ENCODE assay signal across 15 cellular contexts in genomic region chr7:73311421-73311820, GRCh38. TPM values are rescaled to one million over a fixed set of nuclear protein-coding genes. Genes with fewer than 3 reads are reported as not detected.
DNase-seq lines count a peak whose midpoint lies in the region; ATAC-seq, FAIRE-seq and TF ChIP-seq lines count a peak whose summit lies in the region.
"Not testable (repeated sequence)": the region's sequence is repeated elsewhere in the genome, so short reads cannot be mapped to it uniquely, and the experiment has no call there.
"Had no signal": no experiment of that assay in that cellular context is flagged by ENCODE, and none has a peak within 500 bp of the region (broad histone marks: within the 10 kb centered on the region; RNA-seq: fewer than 3 reads in every experiment).

No MANE protein-coding gene starts in this region.

- not testable (repeated sequence) for H3K9me3 ChIP-seq in GM23248 (ENCODE audit: low read depth); K562 (replicated peaks; ENCODE audit: control insufficient read depth, insufficient read depth, low read depth, low read length); neuronal stem cell (replicated peaks in 1 of 2; ENCODE audit: control insufficient read depth in 2 of 2, insufficient read depth in 1 of 2, low read depth in 1 of 2, low read length in 2 of 2); spleen

- not testable (repeated sequence) for H4K8ac ChIP-seq in neuronal stem cell (ENCODE audit: low read depth, low read length)

- POLR2A ChIA-PET in K562 (lab: Yijun Ruan, JAX), result not testable (repeated sequence)

- H3K4ac ChIP-seq in neuronal stem cell (ENCODE audit: low read length), result not testable (repeated sequence)

- not testable (repeated sequence) for H3K9me2 ChIP-seq in GM23248 (ENCODE audit: insufficient read depth)

- in situ Hi-C loops in GM23248 (cut with MboI); K562 (cut with MboI): not testable (repeated sequence)

- CTCF ChIA-PET in K562 (lab: Yijun Ruan, JAX; ENCODE audit: low intra/inter-chr PET ratio), result not testable (repeated sequence)

- not testable (repeated sequence) for H3K9me1 ChIP-seq in K562 (ENCODE audit: control insufficient read depth, insufficient read depth, low read length)

- not testable (repeated sequence) for H3K27me3 Mint-ChIP-seq in activated T-helper 1 cell treated with anti-CD3 and anti-CD28 coated beads, Interleukin-12 subunit alpha, Interleukin-12 subunit beta, Interleukin-2, Interleukin-4 antibody, amounts not matched to agents 30 ng/mL and 10 ng/mL and 1 ng/mL, durations not matched to agents 14 hours and 24 hours and 36 hours (ENCODE audit: insufficient read depth)

- H2BK12ac ChIP-seq in neuronal stem cell (ENCODE audit: low read length), result peak overlapping the region; percentile 22

- not testable (repeated sequence) for H3K27ac ChIP-seq in GM23248; K562 (ENCODE audit: extremely low read depth, low read depth, low read length); neuronal stem cell (replicated peaks; ENCODE audit: low read length); spleen

- peaks cover 16% of the 10 kb centered on the region for H3K79me1 ChIP-seq in neuronal stem cell (ENCODE audit: low read depth, low read length)

- not testable (repeated sequence) for H3K4me3 ChIP-seq in GM23248; K562; fibroblast of mammary gland (ENCODE audit: control insufficient read depth, low read depth, low read length); neuronal stem cell (ENCODE audit: low read length in 2 of 2); spleen

- H3K27me3 ChIP-seq in GM23248 (replicated peaks; ENCODE audit: insufficient read depth); K562 (ENCODE audit: control insufficient read depth in 2 of 2, insufficient read depth in 2 of 2, low read length in 2 of 2); neuronal stem cell (ENCODE audit: control insufficient read depth in 3 of 3, insufficient read depth in 3 of 3, low read depth in 1 of 3, low read length in 3 of 3); spleen (replicated peaks in 1 of 7): not testable (repeated sequence)

- H2BK120ac ChIP-seq in neuronal stem cell (ENCODE audit: low read depth, low read length), result not testable (repeated sequence)

- H3K27ac Mint-ChIP-seq in activated T-helper 1 cell treated with anti-CD3 and anti-CD28 coated beads, Interleukin-12 subunit alpha, Interleukin-12 subunit beta, Interleukin-2, Interleukin-4 antibody, amounts not matched to agents 30 ng/mL and 10 ng/mL and 1 ng/mL, durations not matched to agents 14 hours and 24 hours and 36 hours, result peak overlapping the region; percentile 15

- H2BK15ac ChIP-seq in neuronal stem cell (ENCODE audit: low read length), result not testable (repeated sequence)

- not testable (repeated sequence) for TF ChIP-seq POLR2A in K562 (conservative IDR thresholded peaks at IDR 0.05); spleen (IDR thresholded peaks at IDR 0.05)

- peak; percentile 78 for DNase-seq in A172 (ENCODE audit: low spot score)
- peak; percentile 7 for DNase-seq in GM23248
- peak; percentile 49 for DNase-seq in M059J (ENCODE audit: low read depth)
- not testable (repeated sequence) for DNase-seq in activated T-helper 1 cell treated with anti-CD3 and anti-CD28 coated beads, Interleukin-12 subunit alpha, Interleukin-12 subunit beta, Interleukin-2, Interleukin-4 antibody, amounts not matched to agents 30 ng/mL and 10 ng/mL and 1 ng/mL, durations not matched to agents 14 hours and 24 hours and 36 hours (ENCODE audit: low spot score); K562 (ENCODE audit: extremely low read depth in 1 of 4, low spot score in 3 of 4); neuronal stem cell (ENCODE audit: low spot score)
- peak; percentile 12 for DNase-seq in fibroblast of mammary gland (ENCODE audit: low read depth)
- peak; percentile 19 for DNase-seq in spleen

- not testable (repeated sequence) for TF ChIP-seq RAD21 in K562 (CRISPR knock-in tag; conservative IDR thresholded peaks at IDR 0.05 in 1 of 2, IDR thresholded peaks at IDR 0.05 in 1 of 2)

- FAIRE-seq in K562 (lab: Jason Lieb, UNC), result not testable (repeated sequence)

- H2AFZ ChIP-seq in GM23248; K562 (ENCODE audit: low read depth, low read length); neuronal stem cell (ENCODE audit: low read length): not testable (repeated sequence)

- H2AK5ac ChIP-seq in neuronal stem cell (ENCODE audit: low read depth, low read length), result peak overlapping the region; percentile 70

- H4K20me1 ChIP-seq in GM23248 (ENCODE audit: insufficient read depth); K562 (replicated peaks; ENCODE audit: control insufficient read depth, insufficient read depth, low read length): not testable (repeated sequence)

- not testable (repeated sequence) for H4K91ac ChIP-seq in neuronal stem cell (ENCODE audit: low read depth, low read length, poor library complexity)

- not testable (repeated sequence) for H2BK5ac ChIP-seq in neuronal stem cell (ENCODE audit: low read length)

- not testable (repeated sequence) for H3K9me3 Mint-ChIP-seq in activated T-helper 1 cell treated with anti-CD3 and anti-CD28 coated beads, Interleukin-12 subunit alpha, Interleukin-12 subunit beta, Interleukin-2, Interleukin-4 antibody, amounts not matched to agents 30 ng/mL and 10 ng/mL and 1 ng/mL, durations not matched to agents 14 hours and 24 hours and 36 hours

- H3K4me1 Mint-ChIP-seq in activated T-helper 1 cell treated with anti-CD3 and anti-CD28 coated beads, Interleukin-12 subunit alpha, Interleukin-12 subunit beta, Interleukin-2, Interleukin-4 antibody, amounts not matched to agents 30 ng/mL and 10 ng/mL and 1 ng/mL, durations not matched to agents 14 hours and 24 hours and 36 hours (ENCODE audit: low read depth), result peaks cover 22% of the 10 kb centered on the region

- not testable (repeated sequence) for H3K4me2 ChIP-seq in GM23248 (ENCODE audit: unreplicated experiment); K562 (ENCODE audit: insufficient read depth, low read length); neuronal stem cell (ENCODE audit: insufficient read depth, low read length, poor library complexity, severe bottlenecking)

- H3K36me3 Mint-ChIP-seq in activated T-helper 1 cell treated with anti-CD3 and anti-CD28 coated beads, Interleukin-12 subunit alpha, Interleukin-12 subunit beta, Interleukin-2, Interleukin-4 antibody, amounts not matched to agents 30 ng/mL and 10 ng/mL and 1 ng/mL, durations not matched to agents 14 hours and 24 hours and 36 hours (ENCODE audit: low read depth), result peaks cover 15% of the 10 kb centered on the region

- H3K79me2 ChIP-seq in GM23248 (ENCODE audit: insufficient read depth), result not testable (repeated sequence)
- peaks cover 24% of the 10 kb centered on the region for H3K79me2 ChIP-seq in K562 (ENCODE audit: control insufficient read depth, insufficient read depth, low read length)

- not testable (repeated sequence) for ATAC-seq in K562

- H3K9ac ChIP-seq in GM23248; K562 (ENCODE audit: insufficient read depth in 1 of 2, low read depth in 2 of 2, low read length in 2 of 2); neuronal stem cell (ENCODE audit: low read depth, low read length, poor library complexity): not testable (repeated sequence)

- TF ChIP-seq EP300 in K562 (IDR thresholded peaks at IDR 0.05; ENCODE audit: low read length), result not testable (repeated sequence)

- intact Hi-C loops in activated T-helper 1 cell treated with anti-CD3 and anti-CD28 coated beads, Interleukin-12 subunit alpha, Interleukin-12 subunit beta, Interleukin-2, Interleukin-4 antibody, amounts not matched to agents 30 ng/mL and 10 ng/mL and 1 ng/mL, durations not matched to agents 14 hours and 24 hours and 36 hours (cut with micrococcal nuclease); K562 (cut with micrococcal nuclease); spleen (cut with DNase I; ENCODE audit: low total_unique reads): not testable (repeated sequence)

- not testable (repeated sequence) for BruUV-seq in K562 (replicated peaks; lab: Mats Ljungman, UMichigan)

- H3K23ac ChIP-seq in neuronal stem cell (ENCODE audit: low read depth, low read length, poor library complexity), result not testable (repeated sequence)

- H3F3A ChIP-seq in GM23248 (ENCODE audit: insufficient read depth), result not testable (repeated sequence)

- not testable (repeated sequence) for H3K4me3 Mint-ChIP-seq in activated T-helper 1 cell treated with anti-CD3 and anti-CD28 coated beads, Interleukin-12 subunit alpha, Interleukin-12 subunit beta, Interleukin-2, Interleukin-4 antibody, amounts not matched to agents 30 ng/mL and 10 ng/mL and 1 ng/mL, durations not matched to agents 14 hours and 24 hours and 36 hours

- not testable (repeated sequence) for H3K4me1 ChIP-seq in GM23248 (ENCODE audit: insufficient read depth); neuronal stem cell (ENCODE audit: control insufficient read depth in 2 of 2, insufficient read depth in 1 of 2, low read depth in 1 of 2, low read length in 2 of 2)
- H3K4me1 ChIP-seq in K562 (replicated peaks in 1 of 2; ENCODE audit: control insufficient read depth in 2 of 2, insufficient read depth in 2 of 2, low read length in 2 of 2) (peaks cover 4 to 24% of the 10 kb centered on the region in 2 experiments; a peak in 4 of 5 replicates), spleen (peaks cover 10 to 32% (median 20%) of the 10 kb centered on the region in 6 donors)

- not testable (repeated sequence) for H3K14ac ChIP-seq in neuronal stem cell (ENCODE audit: low read length)

- 75 to 77% methylated on average over 7 of the region's 7 CpGs for WGBS in GM23248 (ENCODE audit: low coverage in 1 of 2, low lambda C conversion rate in 2 of 2, missing lambda C conversion rate in 2 of 2), 2 experiments
- 38% methylated on average over 5 of the region's 7 CpGs for WGBS in K562 (ENCODE audit: insufficient coverage, low coverage, missing lambda C conversion rate)
- WGBS in neuronal stem cell (ENCODE audit: extremely low coverage in 2 of 2, insufficient read length in 2 of 2, insufficient replicate concordance in 1 of 2), 2 donors, result no CpG with 5 or more reads among the region's 7 CpGs
- 79 to 87% (median 85%) methylated on average over 5 to 7 of the region's 7 CpGs for WGBS in spleen, 5 donors

- not testable (repeated sequence) for TF ChIP-seq CTCF in K562 (IDR thresholded peaks at IDR 0.05 in 2 of 3, conservative IDR thresholded peaks at IDR 0.05 in 1 of 3; ENCODE audit: insufficient read depth in 2 of 3, low read depth in 1 of 3, low read length in 3 of 3); fibroblast of mammary gland (conservative IDR thresholded peaks at IDR 0.05; ENCODE audit: control insufficient read depth, insufficient read depth, low read depth, low read length); spleen (IDR thresholded peaks at IDR 0.05 in 8 of 11, conservative IDR thresholded peaks at IDR 0.05 in 3 of 11)

- H3K18ac ChIP-seq in neuronal stem cell (ENCODE audit: low read length), result not testable (repeated sequence)

- not testable (repeated sequence) for H3K36me3 ChIP-seq in GM23248 (ENCODE audit: low read depth); neuronal stem cell (replicated peaks in 1 of 2; ENCODE audit: control insufficient read depth in 2 of 2, insufficient read depth in 2 of 2, low read length in 2 of 2)
- H3K36me3 ChIP-seq in K562 (ENCODE audit: control insufficient read depth, insufficient read depth, low read length) (peaks cover 13% of the 10 kb centered on the region; the same call in 2 of the 3 replicates), spleen (peaks cover 0 to 12% (median 7%) of the 10 kb centered on the region in 6 donors)

RNA-seq across cellular contexts. Expression of gene NSUN5, which starts 2.8 kb away (rescaled TPM):
- total RNA-seq in A172 (2014; rRNA removed; shearing (Covaris generic)), result 9.4 and 11.6 TPM in 2 replicates
- 15.3 and 25.5 TPM in 2 replicates for total RNA-seq in GM23248 (2014; rRNA removed; shearing (Covaris generic))
- 21.1 and 23.4 TPM in 2 replicates for polyA plus RNA-seq in GM23248 (2016; fragmentation: Nextera tagmentation; extraction: Ambion mirVana)
- total RNA-seq in M059J (2014; rRNA removed; shearing (Covaris generic)), result 20.3 and 30.2 TPM in 2 replicates
- 70.3 and 74.8 TPM in 2 replicates for total RNA-seq in activated T-helper 1 cell treated with anti-CD3 and anti-CD28 coated beads, Interleukin-12 subunit alpha, Interleukin-12 subunit beta, Interleukin-2, Interleukin-4 antibody, amounts not matched to agents 30 ng/mL and 10 ng/mL and 1 ng/mL, durations not matched to agents 14 hours and 24 hours and 36 hours
- 82.1 and 174 TPM in 2 replicates for total RNA-seq in K562 (2011; cell fraction: chromatin; rRNA removed; ENCODE audit: low replicate concordance)
- total RNA-seq in K562 (2011; cell fraction: nucleolus; rRNA removed), result 125 and 145 TPM in 2 replicates
- total RNA-seq in K562 (2011; cell fraction: nucleoplasm; rRNA removed), result 95.5 and 104 TPM in 2 replicates
- total RNA-seq in K562 (2014; rRNA removed), result 96.9 and 111 TPM in 2 replicates
- total RNA-seq in K562 (2014; rRNA removed; fragmentation: Illumina TruSeq; extraction: Trizol), result 16.5 and 20.8 TPM in 2 replicates
- 48.1 and 48.7 TPM in 2 replicates for total RNA-seq in K562 (2015; rRNA removed; fragmentation: Illumina TruSeq; extraction: Trizol)
- total RNA-seq in K562 (2021), result 108 and 115 TPM in 2 replicates
- polyA plus RNA-seq in K562 (2011; rRNA removed), result 36.5 and 46.5 TPM in 2 replicates
- polyA plus RNA-seq in K562 (2011; cell fraction: cytosol; rRNA removed), result 42.9 and 123 TPM in 2 replicates
- polyA plus RNA-seq in K562 (2011; cell fraction: nucleus; rRNA removed), result 130 and 194 TPM in 2 replicates
- 67.9 and 95.0 TPM in 2 replicates for polyA plus RNA-seq in K562 (2012)
- polyA plus RNA-seq in K562 (2014; fragmentation: Illumina TruSeq; extraction: Trizol), result 43.0 and 65.5 TPM in 2 replicates
- polyA plus RNA-seq in K562 (2014; fragmentation: Nextera tagmentation; extraction: Ambion mirVana), result 10 to 100 TPM in 1 of 2 experiments, 1 to 10 TPM in 1; 4.7 to 14.9 TPM
- polyA plus RNA-seq in K562 (2014; rRNA removed), result 81.3 and 83.9 TPM in 2 replicates
- 16.3 and 26.7 TPM in 2 replicates for polyA minus RNA-seq in K562 (2011; rRNA and poly(A)+ RNA removed)
- 28.5 and 41.4 TPM in 2 replicates for polyA minus RNA-seq in K562 (2011; cell fraction: cytosol; rRNA and poly(A)+ RNA removed)
- polyA minus RNA-seq in K562 (2011; cell fraction: nucleus; rRNA and poly(A)+ RNA removed), result 34.4 and 42.5 TPM in 2 replicates
- 20.7 TPM for polyA plus RNA-seq in neuronal stem cell (2013, experiment 1 of 2)
- polyA plus RNA-seq in neuronal stem cell (2013, experiment 2 of 2), result 20.1 TPM
- total RNA-seq in spleen, result 10 to 100 TPM; 23.6 to 35.8 (median 29.3) TPM
- polyA plus RNA-seq in spleen, result 10 to 100 TPM; 40.9 to 43.1 (median 42.6) TPM

RNA-seq across cellular contexts. Expression of gene TRIM50, which starts 16.5 kb away (rescaled TPM):
- total RNA-seq in A172 (2014; rRNA removed; shearing (Covaris generic)), result not detected in 2 replicates
- total RNA-seq in GM23248 (2014; rRNA removed; shearing (Covaris generic)), result not detected in 2 replicates
- polyA plus RNA-seq in GM23248 (2016; fragmentation: Nextera tagmentation; extraction: Ambion mirVana) (not detected in 2 replicates), K562 (2011; rRNA removed) (not detected in 2 replicates), K562 (2014; fragmentation: Illumina TruSeq; extraction: Trizol) (not detected in 2 replicates), K562 (2014; fragmentation: Nextera tagmentation; extraction: Ambion mirVana) (not detected), K562 (2014; rRNA removed) (not detected in 2 replicates), spleen (under 1 TPM; 0.13 to 0.26 (median 0.18) TPM)
- not detected in 2 replicates for total RNA-seq in M059J (2014; rRNA removed; shearing (Covaris generic))
- total RNA-seq in activated T-helper 1 cell treated with anti-CD3 and anti-CD28 coated beads, Interleukin-12 subunit alpha, Interleukin-12 subunit beta, Interleukin-2, Interleukin-4 antibody, amounts not matched to agents 30 ng/mL and 10 ng/mL and 1 ng/mL, durations not matched to agents 14 hours and 24 hours and 36 hours, result not detected in 2 replicates
- not detected in 2 replicates for total RNA-seq in K562 (2011; cell fraction: chromatin; rRNA removed; ENCODE audit: low replicate concordance)
- not detected in 2 replicates for total RNA-seq in K562 (2011; cell fraction: nucleolus; rRNA removed)
- not detected in 2 replicates for total RNA-seq in K562 (2011; cell fraction: nucleoplasm; rRNA removed)
- total RNA-seq in K562 (2014; rRNA removed) (not detected in 2 replicates), K562 (2014; rRNA removed; fragmentation: Illumina TruSeq; extraction: Trizol) (not detected in 2 replicates), K562 (2015; rRNA removed; fragmentation: Illumina TruSeq; extraction: Trizol) (not detected in 2 replicates), K562 (2021) (0.11 TPM in 1 of 2 replicates, not detected in the other), spleen (1 to 10 TPM in 1 of 7 donors, under 1 TPM in 3, not detected in 3; 0.32 to 1.8 (median 0.58) TPM)
- not detected in 2 replicates for polyA plus RNA-seq in K562 (2011; cell fraction: cytosol; rRNA removed)
- polyA plus RNA-seq in K562 (2011; cell fraction: nucleus; rRNA removed), result not detected in 2 replicates
- 0.04 TPM in 1 of 2 replicates, not detected in the other for polyA plus RNA-seq in K562 (2012)
- polyA minus RNA-seq in K562 (2011; rRNA and poly(A)+ RNA removed), result not detected in 2 replicates
- not detected in 2 replicates for polyA minus RNA-seq in K562 (2011; cell fraction: cytosol; rRNA and poly(A)+ RNA removed)
- polyA minus RNA-seq in K562 (2011; cell fraction: nucleus; rRNA and poly(A)+ RNA removed), result not detected in 2 replicates
- polyA plus RNA-seq in neuronal stem cell (2013, experiment 1 of 2), result 0.03 TPM
- not detected for polyA plus RNA-seq in neuronal stem cell (2013, experiment 2 of 2)
- total RNA-seq: A673; CD4-positive, alpha-beta memory T cell; Daoy; H4; HT-29 had no signal
- polyA plus RNA-seq: AG04450; CD14-positive monocyte; CD4-positive, alpha-beta memory T cell had no signal

RNA-seq across cellular contexts. Expression of gene FKBP6, which starts 16.5 kb away (rescaled TPM):
- not detected in 2 replicates for total RNA-seq in A172 (2014; rRNA removed; shearing (Covaris generic))
- total RNA-seq in GM23248 (2014; rRNA removed; shearing (Covaris generic)), result not detected in 2 replicates
- polyA plus RNA-seq in GM23248 (2016; fragmentation: Nextera tagmentation; extraction: Ambion mirVana), result not detected in 2 replicates
- total RNA-seq in M059J (2014; rRNA removed; shearing (Covaris generic)), result not detected in 2 replicates
- not detected in 2 replicates for total RNA-seq in activated T-helper 1 cell treated with anti-CD3 and anti-CD28 coated beads, Interleukin-12 subunit alpha, Interleukin-12 subunit beta, Interleukin-2, Interleukin-4 antibody, amounts not matched to agents 30 ng/mL and 10 ng/mL and 1 ng/mL, durations not matched to agents 14 hours and 24 hours and 36 hours
- total RNA-seq in K562 (2011; cell fraction: chromatin; rRNA removed; ENCODE audit: low replicate concordance), result not detected in 2 replicates
- total RNA-seq in K562 (2011; cell fraction: nucleolus; rRNA removed), result not detected in 2 replicates
- total RNA-seq in K562 (2011; cell fraction: nucleoplasm; rRNA removed), result not detected in 2 replicates
- not detected in 2 replicates for total RNA-seq in K562 (2014; rRNA removed)
- not detected in 2 replicates for total RNA-seq in K562 (2014; rRNA removed; fragmentation: Illumina TruSeq; extraction: Trizol)
- not detected in 2 replicates for total RNA-seq in K562 (2015; rRNA removed; fragmentation: Illumina TruSeq; extraction: Trizol)
- total RNA-seq in K562 (2021), result not detected in 2 replicates
- polyA plus RNA-seq in K562 (2011; rRNA removed), result not detected in 2 replicates
- polyA plus RNA-seq in K562 (2011; cell fraction: cytosol; rRNA removed), result not detected in 2 replicates
- polyA plus RNA-seq in K562 (2011; cell fraction: nucleus; rRNA removed), result not detected in 2 replicates
- not detected in 2 replicates for polyA plus RNA-seq in K562 (2012)
- polyA plus RNA-seq in K562 (2014; fragmentation: Illumina TruSeq; extraction: Trizol), result not detected in 2 replicates
- not detected for polyA plus RNA-seq in K562 (2014; fragmentation: Nextera tagmentation; extraction: Ambion mirVana)
- polyA plus RNA-seq in K562 (2014; rRNA removed), result not detected in 2 replicates
- not detected in 2 replicates for polyA minus RNA-seq in K562 (2011; rRNA and poly(A)+ RNA removed)
- polyA minus RNA-seq in K562 (2011; cell fraction: cytosol; rRNA and poly(A)+ RNA removed), result not detected in 2 replicates
- not detected in 2 replicates for polyA minus RNA-seq in K562 (2011; cell fraction: nucleus; rRNA and poly(A)+ RNA removed)
- 0.06 TPM for polyA plus RNA-seq in neuronal stem cell (2013, experiment 1 of 2)
- 0.03 TPM for polyA plus RNA-seq in neuronal stem cell (2013, experiment 2 of 2)
- total RNA-seq in spleen, result not detected
- polyA plus RNA-seq in spleen, result under 1 TPM; 0.15 to 0.51 (median 0.24) TPM
- total RNA-seq: A673; CD4-positive, alpha-beta memory T cell; H4; HT-29 had no signal
- polyA plus RNA-seq: AG04450; CD14-positive monocyte; CD4-positive, alpha-beta memory T cell had no signal
